ENCODE assay signal across 9 cellular contexts in the genomic region with DNA sequence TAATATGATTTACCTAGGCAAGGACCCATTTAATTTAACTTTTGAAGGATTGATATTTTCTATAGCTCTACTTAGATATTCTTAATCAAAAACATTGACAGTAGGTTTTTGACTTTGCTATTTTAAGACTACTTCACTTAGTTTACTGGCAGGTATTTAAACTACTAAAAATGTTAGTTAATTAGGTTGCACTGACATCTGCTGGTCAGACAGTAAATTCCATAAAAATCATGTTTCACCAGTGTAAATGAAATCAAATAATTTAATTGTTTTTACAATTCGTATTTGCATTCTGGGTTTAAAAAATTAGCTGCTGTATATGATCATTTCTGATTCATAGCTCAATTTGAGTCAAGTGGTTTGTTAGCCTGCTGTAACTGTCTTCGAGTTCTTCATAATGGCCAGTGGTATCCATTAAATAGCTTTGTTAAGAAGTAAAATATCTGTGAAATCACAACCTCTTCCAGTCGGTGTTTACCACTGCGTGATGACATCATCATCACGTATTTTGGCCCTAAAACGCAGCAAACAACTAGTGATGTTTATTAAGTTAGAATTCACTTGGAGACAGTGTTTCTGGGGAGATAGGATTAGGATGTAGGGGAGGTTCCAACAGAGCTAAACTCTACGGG. TPM values are rescaled to one million over a fixed set of nuclear protein-coding genes. Genes with fewer than 3 reads are reported as not detected.
A peak's percentile ranks its signal among the peaks of the same experiment; 100 is the strongest.
DNase-seq lines count a peak whose midpoint lies in the region; ATAC-seq, FAIRE-seq and TF ChIP-seq lines count a peak whose summit lies in the region.
"Had no signal": no experiment of that assay in that cellular context is flagged by ENCODE, and none has a peak within 500 bp of the region (broad histone marks: within the 10 kb centered on the region; RNA-seq: fewer than 3 reads in every experiment).

No MANE protein-coding gene starts in this region.

- no peaks in the 10 kb centered on the region for H4K20me1 ChIP-seq in astrocyte (ENCODE audit: insufficient read depth, low read length)
- H4K20me1 ChIP-seq: BLaER1 had no signal

- DNase-seq in DMS 273 (lab: John Stamatoyannopoulos, UW; ENCODE audit: unreplicated experiment): peak; percentile 61
- DNase-seq in DMS 273 treated with DMSO at 0.1 percent for 48 hours (lab: John Stamatoyannopoulos, UW): no peak
- peak; percentile 55 for DNase-seq in M059J (ENCODE audit: low read depth)
- DNase-seq in astrocyte (ENCODE audit: low read depth): peak; percentile 32
- peak; percentile 47 for DNase-seq in kidney glomerular epithelial cell (lab: John Stamatoyannopoulos, UW)
- no peak for DNase-seq in activated CD4-positive, CD25-positive, alpha-beta regulatory T cell treated with anti-CD3 and anti-CD28 coated beads, Interleukin-2, amount 50 U/mL, for 72 hours
- no peak for DNase-seq in stimulated activated naive CD8-positive, alpha-beta T cell treated with anti-CD3 and anti-CD28 coated beads, Interleukin-15, amount 100 ng/mL, for 72 hours
- DNase-seq in NK-92 treated with Interleukin-12 subunit alpha and Interleukin-12 subunit beta, amount 100 ng/mL, for 24 hours (lab: John Stamatoyannopoulos, UW): no peak

- peak; percentile 73 for FAIRE-seq in astrocyte (lab: Jason Lieb, UNC)

- H3K27ac Mint-ChIP-seq in astrocyte (ENCODE audit: unreplicated experiment): no peak overlapping the region
- H3K27ac Mint-ChIP-seq in stimulated activated naive CD8-positive, alpha-beta T cell treated with anti-CD3 and anti-CD28 coated beads, Interleukin-15, amount 100 ng/mL, for 72 hours: no peak overlapping the region

- no peaks in the 10 kb centered on the region for H3K9me3 ChIP-seq in astrocyte (ENCODE audit: insufficient read depth, low read depth, low read length)
- H3K9me3 ChIP-seq: BLaER1 had no signal

- no peak for ATAC-seq in stimulated activated naive CD8-positive, alpha-beta T cell treated with anti-CD3 and anti-CD28 coated beads, Interleukin-15, amount 100 ng/mL, for 72 hours

- H3K4me1 Mint-ChIP-seq in astrocyte (ENCODE audit: low read depth, unreplicated experiment): peaks cover 5% of the 10 kb centered on the region
- peaks cover 6% of the 10 kb centered on the region for H3K4me1 Mint-ChIP-seq in stimulated activated naive CD8-positive, alpha-beta T cell treated with anti-CD3 and anti-CD28 coated beads, Interleukin-15, amount 100 ng/mL, for 72 hours

- H3K36me3 ChIP-seq in astrocyte (ENCODE audit: insufficient read depth, low read length): no peaks in the 10 kb centered on the region
- H3K36me3 ChIP-seq: BLaER1 had no signal

- peak; percentile 54 for TF ChIP-seq CTCF in astrocyte (IDR thresholded peaks at IDR 0.05; ENCODE audit: insufficient read depth, low read depth, low read length)

- peak overlapping the region; percentile 73 for H3K4me2 ChIP-seq in astrocyte (ENCODE audit: low read length)
- H3K4me2 ChIP-seq: BLaER1 had no signal

- peak overlapping the region; percentile 54 for H2AFZ ChIP-seq in astrocyte (ENCODE audit: low read depth, low read length)

- H3K36me3 Mint-ChIP-seq in astrocyte (ENCODE audit: low read depth, unreplicated experiment): no peaks in the 10 kb centered on the region

- H3K27ac ChIP-seq in astrocyte (ENCODE audit: low read depth, low read length): no peak overlapping the region
- H3K27ac ChIP-seq: BLaER1 had no signal

- H3K79me2 ChIP-seq in astrocyte (ENCODE audit: insufficient read depth, low read length): no peaks in the 10 kb centered on the region

- H3K27me3 Mint-ChIP-seq in astrocyte (ENCODE audit: low read depth, unreplicated experiment): no peaks in the 10 kb centered on the region
- H3K27me3 Mint-ChIP-seq in stimulated activated naive CD8-positive, alpha-beta T cell treated with anti-CD3 and anti-CD28 coated beads, Interleukin-15, amount 100 ng/mL, for 72 hours: no peaks in the 10 kb centered on the region

- H3K27me3 ChIP-seq in astrocyte (ENCODE audit: insufficient read depth, low read length): no peaks in the 10 kb centered on the region
- H3K27me3 ChIP-seq: BLaER1 had no signal

- H3K4me3 Mint-ChIP-seq in astrocyte (ENCODE audit: unreplicated experiment): no peak overlapping the region
- H3K4me3 Mint-ChIP-seq in stimulated activated naive CD8-positive, alpha-beta T cell treated with anti-CD3 and anti-CD28 coated beads, Interleukin-15, amount 100 ng/mL, for 72 hours: no peak overlapping the region

- peaks cover 2% of the 10 kb centered on the region for H3K9me3 Mint-ChIP-seq in astrocyte (ENCODE audit: unreplicated experiment)
- no peaks in the 10 kb centered on the region for H3K9me3 Mint-ChIP-seq in stimulated activated naive CD8-positive, alpha-beta T cell treated with anti-CD3 and anti-CD28 coated beads, Interleukin-15, amount 100 ng/mL, for 72 hours

- peak overlapping the region; percentile 18 for H3K4me3 ChIP-seq in astrocyte (ENCODE audit: insufficient read depth, low read depth, low read length)
- H3K4me3 ChIP-seq: BLaER1 had no signal

- no peaks in the 10 kb centered on the region for H3K4me1 ChIP-seq in astrocyte (ENCODE audit: insufficient read depth, low read length)
- H3K4me1 ChIP-seq: BLaER1 had no signal

- H3K9ac ChIP-seq in astrocyte (ENCODE audit: low read length): peak overlapping the region; percentile 47
- H3K9ac ChIP-seq: BLaER1 had no signal

RNA-seq across cellular contexts. Expression of gene EXTL2, which starts 26.2 kb away (rescaled TPM):
- 23.1 and 24.4 TPM in 2 replicates for total RNA-seq in M059J (2014; rRNA removed; shearing (Covaris generic))
- 36.2 and 41.9 TPM in 2 replicates for total RNA-seq in astrocyte

RNA-seq across cellular contexts. Expression of gene SLC30A7, which starts 27.4 kb away (rescaled TPM):
- total RNA-seq in M059J (2014; rRNA removed; shearing (Covaris generic)): 47.4 and 66.6 TPM in 2 replicates
- 56.6 and 60.0 TPM in 2 replicates for total RNA-seq in astrocyte

Comparison
In these comparisons a context has a peak if more than half of its experiments do, and no peak if none do; other contexts are left out.
1. DNase-seq: peak in DMS 273 (single experiment), M059J (single experiment), astrocyte (single experiment) and kidney glomerular epithelial cell (single experiment); none in DMS 273 treated with DMSO at 0.1 percent for 48 hours (single experiment), activated CD4-positive, CD25-positive, alpha-beta regulatory T cell treated with anti-CD3 and anti-CD28 coated beads, Interleukin-2, amount 50 U/mL, for 72 hours (single experiment), stimulated activated naive CD8-positive, alpha-beta T cell treated with anti-CD3 and anti-CD28 coated beads, Interleukin-15, amount 100 ng/mL, for 72 hours (0 of 2) and NK-92 treated with Interleukin-12 subunit alpha and Interleukin-12 subunit beta, amount 100 ng/mL, for 24 hours (single experiment).